Comparison of ENCODE assay signal across 18 cellular contexts in the genomic region with DNA sequence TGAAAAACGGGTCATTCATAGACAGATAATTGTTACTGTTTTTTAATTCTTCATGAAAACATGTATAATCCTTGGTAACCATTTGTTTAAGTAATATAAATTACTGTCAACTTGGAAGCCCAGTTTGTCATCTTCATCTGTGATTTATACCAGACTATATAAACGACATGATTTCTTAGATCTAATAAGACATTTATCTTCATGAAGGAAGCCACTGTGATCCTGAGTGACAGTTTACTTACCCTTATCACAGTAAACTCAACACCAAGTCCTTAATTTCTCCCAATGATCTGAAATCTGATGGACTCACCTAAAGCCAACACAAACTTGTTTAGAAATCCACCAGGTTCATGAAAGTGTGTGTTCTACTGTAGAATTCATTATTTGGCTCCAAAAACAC.
A peak's percentile ranks its signal among the peaks of the same experiment; 100 is the strongest.
DNase-seq lines count a peak whose midpoint lies in the region; ATAC-seq, FAIRE-seq and TF ChIP-seq lines count a peak whose summit lies in the region.
"Had no signal": no experiment of that assay in that cellular context is flagged by ENCODE, and none has a peak within 500 bp of the region (broad histone marks: within the 10 kb centered on the region; RNA-seq: fewer than 3 reads in every experiment).

No MANE protein-coding gene starts in this region.

- CTCF ChIA-PET in PC-9 (lab: Charles Lee) (no interaction called here), K562 (lab: Yijun Ruan, JAX; ENCODE audit: low intra/inter-chr PET ratio) (no interaction called here)

- TF ChIP-seq RAD21 in K562 (CRISPR knock-in tag; conservative IDR thresholded peaks at IDR 0.05 in 1 of 2, IDR thresholded peaks at IDR 0.05 in 1 of 2): no peak

- no peaks in the 10 kb centered on the region for H3K27me3 ChIP-seq in PC-9 (ENCODE audit: insufficient read depth, low read depth)
- H3K27me3 ChIP-seq in K562 (ENCODE audit: control insufficient read depth in 2 of 2, insufficient read depth in 2 of 2, low read length in 2 of 2): no peaks in the 10 kb centered on the region
- peaks cover 0 to 5% (median 4%) of the 10 kb centered on the region in 3 donors for H3K27me3 ChIP-seq in psoas muscle (ENCODE audit: insufficient read depth in 3 of 3, low read length in 2 of 3)

- no peaks in the 10 kb centered on the region for H3K27me3 Mint-ChIP-seq in natural killer cell (ENCODE audit: low read depth in 2 of 2)
- no peaks in the 10 kb centered on the region for H3K27me3 Mint-ChIP-seq in natural killer cell treated with Interleukin-12 subunit alpha and Interleukin-12 subunit beta and Interleukin-15 and Interleukin-18, amount 100 ng/mL, for 72 hours
- H3K27me3 Mint-ChIP-seq in stimulated activated memory B cell treated with anti-CD40 and anti-IgM and Interleukin-4, amounts not matched to agents 10 μg/mL and 1 μg/mL and 100 μg/mL, for 72 hours: peaks cover 17% of the 10 kb centered on the region
- H3K27me3 Mint-ChIP-seq: CD8-positive, alpha-beta memory T cell had no signal

- ATAC-seq in natural killer cell (no peak), K562 (no peak), psoas muscle (no peak)
- ATAC-seq in natural killer cell treated with Interleukin-12 subunit alpha and Interleukin-12 subunit beta and Interleukin-15 and Interleukin-18, amount 100 ng/mL, for 72 hours: no peak
- ATAC-seq in stimulated activated memory B cell treated with anti-CD40 and anti-IgM and Interleukin-4, amounts not matched to agents 10 μg/mL and 1 μg/mL and 100 μg/mL, for 72 hours: no peak

- H4K20me1 ChIP-seq in PC-9 (ENCODE audit: insufficient read depth) (no peaks in the 10 kb centered on the region), K562 (replicated peaks; ENCODE audit: control insufficient read depth, insufficient read depth, low read length) (no peaks in the 10 kb centered on the region)
- H4K20me1 ChIP-seq: BLaER1 had no signal

- no peaks in the 10 kb centered on the region for H3K9me2 ChIP-seq in PC-9 (ENCODE audit: insufficient read depth)

- H3K36me3 ChIP-seq in PC-9 (ENCODE audit: low read depth) (no peaks in the 10 kb centered on the region), K562 (ENCODE audit: control insufficient read depth, insufficient read depth, low read length) (no peaks in the 10 kb centered on the region), psoas muscle (ENCODE audit: insufficient read depth in 1 of 2, low read depth in 1 of 2) (no peaks in the 10 kb centered on the region)
- H3K36me3 ChIP-seq: BLaER1 had no signal

- H3K36me3 Mint-ChIP-seq in natural killer cell: no peaks in the 10 kb centered on the region
- H3K36me3 Mint-ChIP-seq in natural killer cell treated with Interleukin-12 subunit alpha and Interleukin-12 subunit beta and Interleukin-15 and Interleukin-18, amount 100 ng/mL, for 72 hours: no peaks in the 10 kb centered on the region
- no peaks in the 10 kb centered on the region for H3K36me3 Mint-ChIP-seq in stimulated activated memory B cell treated with anti-CD40 and anti-IgM and Interleukin-4, amounts not matched to agents 10 μg/mL and 1 μg/mL and 100 μg/mL, for 72 hours

- POLR2A ChIA-PET in PC-9 (lab: Charles Lee; ENCODE audit: unreplicated experiment) (no interaction called here), K562 (lab: Yijun Ruan, JAX) (no interaction called here)

- DNase-seq in natural killer cell: no peak
- DNase-seq in natural killer cell treated with Interleukin-12 subunit alpha and Interleukin-12 subunit beta and Interleukin-15 and Interleukin-18, amount 100 ng/mL, for 72 hours (ENCODE audit: low spot score): no peak
- DNase-seq in PC-9: no peak
- DNase-seq in K562 (ENCODE audit: extremely low read depth in 1 of 4, low spot score in 3 of 4): no peak
- no peak for DNase-seq in DMS79 treated with DMSO at 0.1 percent for 48 hours (lab: John Stamatoyannopoulos, UW)
- DNase-seq in psoas muscle: no peak
- DNase-seq: CD8-positive, alpha-beta memory T cell; COR-L47; DMS 273 treated with DMSO at 0.1 percent for 48 hours; DMS53; HCEC 1CT; IMR-90 had no signal

- H3K9me3 ChIP-seq in PC-9 (ENCODE audit: insufficient read depth, low read depth) (no peaks in the 10 kb centered on the region), K562 (replicated peaks; ENCODE audit: control insufficient read depth, insufficient read depth, low read depth, low read length) (no peaks in the 10 kb centered on the region), psoas muscle (no peaks in the 10 kb centered on the region)
- H3K9me3 ChIP-seq: BLaER1 had no signal

- no peak overlapping the region for H3K4me3 Mint-ChIP-seq in natural killer cell
- H3K4me3 Mint-ChIP-seq in natural killer cell treated with Interleukin-12 subunit alpha and Interleukin-12 subunit beta and Interleukin-15 and Interleukin-18, amount 100 ng/mL, for 72 hours: no peak overlapping the region
- no peak overlapping the region for H3K4me3 Mint-ChIP-seq in stimulated activated memory B cell treated with anti-CD40 and anti-IgM and Interleukin-4, amounts not matched to agents 10 μg/mL and 1 μg/mL and 100 μg/mL, for 72 hours
- H3K4me3 Mint-ChIP-seq: CD8-positive, alpha-beta memory T cell had no signal

- TF ChIP-seq CTCF in natural killer cell (IDR thresholded peaks at IDR 0.05) (no peak), PC-9 (conservative IDR thresholded peaks at IDR 0.05) (no peak), K562 (IDR thresholded peaks at IDR 0.05 in 2 of 3, conservative IDR thresholded peaks at IDR 0.05 in 1 of 3; ENCODE audit: insufficient read depth in 2 of 3, low read depth in 1 of 3, low read length in 3 of 3) (no peak), psoas muscle (IDR thresholded peaks at IDR 0.05) (no peak)

- peak overlapping the region; percentile 22 to 35 for H3K27ac Mint-ChIP-seq in natural killer cell
- H3K27ac Mint-ChIP-seq in natural killer cell treated with Interleukin-12 subunit alpha and Interleukin-12 subunit beta and Interleukin-15 and Interleukin-18, amount 100 ng/mL, for 72 hours: peak overlapping the region in 1 of 2 donors; percentile 21
- no peak overlapping the region for H3K27ac Mint-ChIP-seq in stimulated activated memory B cell treated with anti-CD40 and anti-IgM and Interleukin-4, amounts not matched to agents 10 μg/mL and 1 μg/mL and 100 μg/mL, for 72 hours

- FAIRE-seq in K562 (lab: Jason Lieb, UNC): no peak
- FAIRE-seq: GM12891, GM19239, HTR-8/SVneo had no signal

- no peaks in the 10 kb centered on the region for H3K9me1 ChIP-seq in K562 (ENCODE audit: control insufficient read depth, insufficient read depth, low read length)

- no peaks in the 10 kb centered on the region for H3K9me3 Mint-ChIP-seq in natural killer cell
- no peaks in the 10 kb centered on the region for H3K9me3 Mint-ChIP-seq in natural killer cell treated with Interleukin-12 subunit alpha and Interleukin-12 subunit beta and Interleukin-15 and Interleukin-18, amount 100 ng/mL, for 72 hours
- no peaks in the 10 kb centered on the region for H3K9me3 Mint-ChIP-seq in stimulated activated memory B cell treated with anti-CD40 and anti-IgM and Interleukin-4, amounts not matched to agents 10 μg/mL and 1 μg/mL and 100 μg/mL, for 72 hours
- H3K9me3 Mint-ChIP-seq: CD8-positive, alpha-beta memory T cell had no signal

- H3K4me1 ChIP-seq in PC-9 (replicated peaks; ENCODE audit: insufficient read depth) (peaks cover 6% of the 10 kb centered on the region), K562 (replicated peaks in 1 of 2; ENCODE audit: control insufficient read depth in 2 of 2, insufficient read depth in 2 of 2, low read length in 2 of 2) (no peaks in the 10 kb centered on the region), psoas muscle (no peaks in the 10 kb centered on the region)
- H3K4me1 ChIP-seq: BLaER1 had no signal

- H3K79me2 ChIP-seq in PC-9 (ENCODE audit: low read depth) (no peaks in the 10 kb centered on the region), K562 (ENCODE audit: control insufficient read depth, insufficient read depth, low read length) (no peaks in the 10 kb centered on the region)

- no peaks in the 10 kb centered on the region for H3F3A ChIP-seq in PC-9 (ENCODE audit: insufficient read depth, low read depth)

- in situ Hi-C loops in K562 (cut with MboI): loop anchor here (5.0 kb wide), 1 partner anchor 254 kb away; a partner anchor contains a TSS

- peaks cover 8 to 26% of the 10 kb centered on the region in 2 donors for H3K4me1 Mint-ChIP-seq in natural killer cell
- peaks cover 8 to 9% of the 10 kb centered on the region in 2 donors for H3K4me1 Mint-ChIP-seq in natural killer cell treated with Interleukin-12 subunit alpha and Interleukin-12 subunit beta and Interleukin-15 and Interleukin-18, amount 100 ng/mL, for 72 hours (ENCODE audit: low read depth in 2 of 2)
- no peaks in the 10 kb centered on the region for H3K4me1 Mint-ChIP-seq in stimulated activated memory B cell treated with anti-CD40 and anti-IgM and Interleukin-4, amounts not matched to agents 10 μg/mL and 1 μg/mL and 100 μg/mL, for 72 hours

- H3K9ac ChIP-seq in K562 (ENCODE audit: insufficient read depth in 1 of 2, low read depth in 2 of 2, low read length in 2 of 2): no peak overlapping the region
- H3K9ac ChIP-seq: BLaER1 had no signal

- H3K4me3 ChIP-seq in PC-9 (no peak overlapping the region), K562 (no peak overlapping the region), psoas muscle (no peak overlapping the region)
- H3K4me3 ChIP-seq: BLaER1 had no signal

- BruUV-seq in PC-9 (replicated peaks; lab: Mats Ljungman, UMichigan): no TSS peak
- BruUV-seq in K562 (replicated peaks; lab: Mats Ljungman, UMichigan): no TSS peak

- TF ChIP-seq EP300 in K562 (IDR thresholded peaks at IDR 0.05; ENCODE audit: low read length): no peak

- H3K4me2 ChIP-seq in PC-9 (no peak overlapping the region), K562 (ENCODE audit: insufficient read depth, low read length) (no peak overlapping the region)
- H3K4me2 ChIP-seq: BLaER1 had no signal

- H2AFZ ChIP-seq in PC-9: 0 out of 2 replicates have a peak overlapping the region, but pooled peaks have one; percentile 7
- no peak overlapping the region for H2AFZ ChIP-seq in K562 (ENCODE audit: low read depth, low read length)

- H3K27ac ChIP-seq in PC-9 (no peak overlapping the region), K562 (ENCODE audit: extremely low read depth, low read depth, low read length) (no peak overlapping the region), psoas muscle (no peak overlapping the region)
- H3K27ac ChIP-seq: 22Rv1, BLaER1 had no signal

- intact Hi-C loops in natural killer cell (cut with micrococcal nuclease) (no loop called here), PC-9 (cut with micrococcal nuclease; ENCODE audit: unreplicated experiment) (loop anchor here (5.0 to 10.0 kb wide), 3 partner anchors 81 to 314 kb away; no protein-coding TSS in a partner anchor), K562 (cut with micrococcal nuclease) (loop anchor here (5.0 kb wide), 1 partner anchor 186 kb away; no protein-coding TSS in a partner anchor), psoas muscle (cut with DNase I) (loop anchor here in 1 of 2 donors (5.0 kb wide), 1 partner anchor 279 kb away; a partner anchor contains a TSS)

- 7% methylated on average over 2 of the region's 2 CpGs for WGBS in K562 (ENCODE audit: insufficient coverage, low coverage, missing lambda C conversion rate)
- WGBS in psoas muscle, 3 donors: 42 to 54% (median 46%) methylated on average over 2 of the region's 2 CpGs

- no peak for TF ChIP-seq POLR2A in K562 (conservative IDR thresholded peaks at IDR 0.05)

TF ChIP-seq in K562, 482 proteins besides CTCF, POLR2A, EP300 and RAD21 (continues in another document):
- TF ChIP-seq KLF6 (CRISPR knock-in tag; IDR thresholded peaks at IDR 0.05; ENCODE audit: borderline replicate concordance): no peak
